In the genomic region with DNA sequence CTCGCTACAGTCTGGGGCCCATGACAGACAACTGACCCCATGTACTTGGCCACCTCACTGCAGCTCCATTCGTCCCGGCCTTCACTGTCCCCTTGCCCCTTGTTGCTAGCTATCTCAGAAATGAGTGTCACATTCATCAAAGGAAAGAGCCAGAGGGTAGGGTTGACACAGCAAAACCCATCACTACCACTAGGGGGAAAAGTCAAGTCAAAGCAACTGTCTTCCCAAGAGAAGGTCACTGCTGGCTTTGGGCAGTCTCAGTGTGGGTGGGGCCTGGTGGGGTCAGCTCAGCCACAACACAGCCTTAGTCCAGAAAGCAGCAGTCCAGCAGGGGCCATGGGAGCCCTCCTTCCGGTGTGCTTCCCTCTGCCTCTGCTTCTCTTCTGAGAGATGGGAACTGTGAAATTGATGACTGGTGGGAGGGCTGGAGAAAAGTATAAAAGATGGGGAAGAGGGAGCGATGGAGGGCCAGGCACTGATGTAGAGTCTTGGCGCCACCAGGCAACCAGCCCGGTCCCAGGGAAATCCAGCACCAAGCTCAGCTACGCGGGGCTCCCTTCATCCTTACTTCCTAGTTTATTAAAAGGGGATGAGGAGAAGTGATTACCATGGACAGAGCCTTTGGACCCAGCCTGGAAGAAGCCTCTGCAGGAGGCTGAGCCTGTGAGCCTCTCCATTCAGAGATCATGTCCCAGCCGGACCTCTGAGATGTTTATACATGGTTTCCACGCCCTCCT, we compare ENCODE assay signal across 8 cellular contexts. TPM values are rescaled to one million over a fixed set of nuclear protein-coding genes. Genes with fewer than 3 reads are reported as not detected.
A peak's percentile ranks its signal among the peaks of the same experiment; 100 is the strongest.
DNase-seq lines count a peak whose midpoint lies in the region; ATAC-seq and TF ChIP-seq lines count a peak whose summit lies in the region.

No MANE protein-coding gene starts in this region.

- no peak overlapping the region for H3K9ac ChIP-seq in Karpas-422 (ENCODE audit: low read length)

- no peak overlapping the region for H3K4me3 Mint-ChIP-seq in osteocyte (ENCODE audit: unreplicated experiment)

- H3K9me2 ChIP-seq in Karpas-422 (replicated peaks; ENCODE audit: insufficient read depth, low read length): no peaks in the 10 kb centered on the region

- peak; percentile 38 for TF ChIP-seq CTCF in cardiac fibroblast (IDR thresholded peaks at IDR 0.05; ENCODE audit: low read depth, low read length)
- peak; percentile 33 for TF ChIP-seq CTCF in osteocyte (IDR thresholded peaks at IDR 0.05)

- no peaks in the 10 kb centered on the region for H3K79me2 ChIP-seq in Karpas-422 (ENCODE audit: low read length)

- no peaks in the 10 kb centered on the region for H3K9me3 ChIP-seq in Karpas-422 (ENCODE audit: low read length)

- no peak overlapping the region for H3K27ac Mint-ChIP-seq in osteocyte (ENCODE audit: unreplicated experiment)

- no peak overlapping the region for H2AFZ ChIP-seq in Karpas-422 (ENCODE audit: low read length)

- H3K4me3 ChIP-seq in Karpas-422 (ENCODE audit: low read length): no peak overlapping the region
- H3K4me3 ChIP-seq in cardiac fibroblast (replicated peaks in 1 of 2; ENCODE audit: low read depth in 2 of 2, low read length in 2 of 2): no peak overlapping the region

- no peaks in the 10 kb centered on the region for H3K27me3 Mint-ChIP-seq in osteocyte (ENCODE audit: unreplicated experiment)

- no peaks in the 10 kb centered on the region for H3K9me3 Mint-ChIP-seq in osteocyte (ENCODE audit: unreplicated experiment)

- H4K20me1 ChIP-seq in Karpas-422 (ENCODE audit: insufficient read depth, low read depth, low read length): no peaks in the 10 kb centered on the region

- H3K4me1 ChIP-seq in Karpas-422 (ENCODE audit: low read length): no peaks in the 10 kb centered on the region

- ATAC-seq in HG03520 (IDR thresholded peaks at IDR 0.05; ENCODE audit: unreplicated experiment): no peak

- H3K4me1 Mint-ChIP-seq in osteocyte (ENCODE audit: unreplicated experiment): peaks cover 5% of the 10 kb centered on the region

- H3K27me3 ChIP-seq in Karpas-422 (ENCODE audit: low read length): no peaks in the 10 kb centered on the region

- no peaks in the 10 kb centered on the region for H3K36me3 ChIP-seq in Karpas-422 (ENCODE audit: insufficient read depth, low read length)

- no peak overlapping the region for H3K27ac ChIP-seq in Karpas-422 (ENCODE audit: low read length)

- H3K4me2 ChIP-seq in Karpas-422 (ENCODE audit: low read depth, low read length, poor library complexity, severe bottlenecking): no peak overlapping the region

- peaks cover 3% of the 10 kb centered on the region for H3K36me3 Mint-ChIP-seq in osteocyte (ENCODE audit: unreplicated experiment)

- DNase-seq in NCI-H510A treated with DMSO at 0.1 percent for 48 hours (lab: John Stamatoyannopoulos, UW): peak; percentile 2
- DNase-seq in NCI-H510A (lab: John Stamatoyannopoulos, UW): no peak
- peak; percentile 62 for DNase-seq in Karpas-422
- peak in 1 of 2 donors; percentile 8 for DNase-seq in cardiac fibroblast (ENCODE audit: low read depth in 2 of 2)
- DNase-seq in osteocyte (ENCODE audit: extremely low spot score, unreplicated experiment): no peak
- no peak for DNase-seq in NCI-H2029 (lab: John Stamatoyannopoulos, UW)
- no peak for DNase-seq in GF-D8 (lab: John Stamatoyannopoulos, UW)

RNA-seq across cellular contexts. Expression of gene PLXNA4, which starts 58.0 kb away (rescaled TPM):
- total RNA-seq in Karpas-422 (2014; rRNA removed; shearing (Covaris generic); ENCODE audit: low replicate concordance): 0.29 and 0.48 TPM in 2 replicates
- 56.2 and 59.0 TPM in 2 replicates for total RNA-seq in osteocyte

Comparison
In these comparisons a context has a peak if more than half of its experiments do, and no peak if none do; other contexts are left out.
1. DNase-seq: peak in NCI-H510A treated with DMSO at 0.1 percent for 48 hours (single experiment) and Karpas-422 (single experiment); none in NCI-H510A (single experiment), osteocyte (single experiment), NCI-H2029 (single experiment) and GF-D8 (single experiment).
2. RNA of gene PLXNA4, which starts 58.0 kb away (total RNA-seq): 56.2 to 59.0 TPM in osteocyte; 0.29 to 0.48 TPM in Karpas-422; every median in the first group is over 10 times any median in the second.